1 cellular context compared by ENCODE assay signal in the genomic region with DNA sequence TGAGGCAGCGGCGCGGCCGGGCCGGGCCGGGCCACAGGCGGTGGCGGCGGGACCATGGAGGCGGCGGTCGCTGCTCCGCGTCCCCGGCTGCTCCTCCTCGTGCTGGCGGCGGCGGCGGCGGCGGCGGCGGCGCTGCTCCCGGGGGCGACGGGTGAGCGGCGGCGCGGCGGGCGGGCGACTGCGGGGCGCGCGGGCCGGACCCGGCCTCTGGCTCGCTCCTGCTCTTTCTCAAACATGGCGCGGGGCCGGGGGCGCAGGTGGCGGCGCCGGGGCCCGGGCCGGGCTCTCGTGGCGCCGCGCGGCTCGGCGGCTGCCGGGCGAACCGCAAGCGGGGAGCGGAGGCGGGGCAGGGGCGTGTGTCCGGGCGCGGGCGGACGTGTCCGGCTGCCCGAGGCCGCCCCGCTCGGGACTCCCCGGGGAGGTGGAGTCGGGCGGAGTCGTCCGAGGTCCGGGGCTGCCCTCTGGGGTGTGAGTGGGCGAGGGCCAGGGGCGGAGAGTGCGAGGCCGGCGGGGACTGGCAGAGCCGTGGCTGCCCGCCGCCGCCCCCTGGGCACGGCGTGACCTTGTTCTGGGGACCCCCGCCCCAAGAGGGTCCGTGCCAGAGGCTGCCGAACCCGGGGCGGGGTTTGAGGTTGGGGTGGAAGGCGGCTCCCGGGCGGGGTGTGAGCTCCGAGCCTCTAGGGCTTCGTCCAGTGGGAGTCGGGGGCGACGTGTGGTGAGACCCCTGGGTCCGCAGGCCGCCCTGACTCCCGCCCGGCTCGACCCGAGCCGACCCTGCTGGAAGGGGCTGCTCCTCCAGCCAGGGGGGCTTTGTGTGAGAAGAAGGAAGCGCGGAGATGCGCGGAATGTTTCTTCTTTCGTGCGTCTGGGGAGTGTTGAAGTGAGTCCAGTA.
A peak's percentile ranks its signal among the peaks of the same experiment; 100 is the strongest.
TF ChIP-seq lines count a peak whose summit lies in the region.

No MANE protein-coding gene starts in this region.

TF ChIP-seq in HepG2, 621 proteins besides CTCF, POLR2A, EP300 and RAD21 (continued from another document and continues in another):
- TF ChIP-seq, protein P1, sequence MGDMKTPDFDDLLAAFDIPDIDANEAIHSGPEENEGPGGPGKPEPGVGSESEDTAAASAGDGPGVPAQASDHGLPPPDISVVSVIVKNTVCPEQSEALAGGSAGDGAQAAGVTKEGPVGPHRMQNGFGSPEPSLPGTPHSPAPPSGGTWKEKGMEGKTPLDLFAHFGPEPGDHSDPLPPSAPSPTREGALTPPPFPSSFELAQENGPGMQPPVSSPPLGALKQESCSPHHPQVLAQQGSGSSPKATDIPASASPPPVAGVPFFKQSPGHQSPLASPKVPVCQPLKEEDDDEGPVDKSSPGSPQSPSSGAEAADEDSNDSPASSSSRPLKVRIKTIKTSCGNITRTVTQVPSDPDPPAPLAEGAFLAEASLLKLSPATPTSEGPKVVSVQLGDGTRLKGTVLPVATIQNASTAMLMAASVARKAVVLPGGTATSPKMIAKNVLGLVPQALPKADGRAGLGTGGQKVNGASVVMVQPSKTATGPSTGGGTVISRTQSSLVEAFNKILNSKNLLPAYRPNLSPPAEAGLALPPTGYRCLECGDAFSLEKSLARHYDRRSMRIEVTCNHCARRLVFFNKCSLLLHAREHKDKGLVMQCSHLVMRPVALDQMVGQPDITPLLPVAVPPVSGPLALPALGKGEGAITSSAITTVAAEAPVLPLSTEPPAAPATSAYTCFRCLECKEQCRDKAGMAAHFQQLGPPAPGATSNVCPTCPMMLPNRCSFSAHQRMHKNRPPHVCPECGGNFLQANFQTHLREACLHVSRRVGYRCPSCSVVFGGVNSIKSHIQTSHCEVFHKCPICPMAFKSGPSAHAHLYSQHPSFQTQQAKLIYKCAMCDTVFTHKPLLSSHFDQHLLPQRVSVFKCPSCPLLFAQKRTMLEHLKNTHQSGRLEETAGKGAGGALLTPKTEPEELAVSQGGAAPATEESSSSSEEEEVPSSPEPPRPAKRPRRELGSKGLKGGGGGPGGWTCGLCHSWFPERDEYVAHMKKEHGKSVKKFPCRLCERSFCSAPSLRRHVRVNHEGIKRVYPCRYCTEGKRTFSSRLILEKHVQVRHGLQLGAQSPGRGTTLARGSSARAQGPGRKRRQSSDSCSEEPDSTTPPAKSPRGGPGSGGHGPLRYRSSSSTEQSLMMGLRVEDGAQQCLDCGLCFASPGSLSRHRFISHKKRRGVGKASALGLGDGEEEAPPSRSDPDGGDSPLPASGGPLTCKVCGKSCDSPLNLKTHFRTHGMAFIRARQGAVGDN (CRISPR knock-in tag; IDR thresholded peaks at IDR 0.05), result peak; percentile 67
- TF ChIP-seq, protein P2, sequence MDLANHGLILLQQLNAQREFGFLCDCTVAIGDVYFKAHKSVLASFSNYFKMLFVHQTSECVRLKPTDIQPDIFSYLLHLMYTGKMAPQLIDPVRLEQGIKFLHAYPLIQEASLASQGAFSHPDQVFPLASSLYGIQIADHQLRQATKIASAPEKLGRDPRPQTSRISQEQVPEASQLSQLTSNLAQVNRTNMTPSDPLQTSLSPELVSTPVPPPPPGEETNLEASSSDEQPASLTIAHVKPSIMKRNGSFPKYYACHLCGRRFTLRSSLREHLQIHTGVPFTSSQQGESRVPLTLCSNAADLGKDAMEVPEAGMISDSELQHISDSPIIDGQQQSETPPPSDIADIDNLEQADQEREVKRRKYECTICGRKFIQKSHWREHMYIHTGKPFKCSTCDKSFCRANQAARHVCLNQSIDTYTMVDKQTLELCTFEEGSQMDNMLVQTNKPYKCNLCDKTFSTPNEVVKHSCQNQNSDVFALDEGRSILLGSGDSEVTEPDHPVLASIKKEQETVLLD (CRISPR knock-in tag; IDR thresholded peaks at IDR 0.05; ENCODE audit: low read depth), result peak; percentile 44; the same call in 1 of the 2 replicates
- peak; percentile 37; the same call in 1 of the 2 replicates for TF ChIP-seq GABPB1 (CRISPR knock-in tag; IDR thresholded peaks at IDR 0.05)
- TF ChIP-seq, protein P3, sequence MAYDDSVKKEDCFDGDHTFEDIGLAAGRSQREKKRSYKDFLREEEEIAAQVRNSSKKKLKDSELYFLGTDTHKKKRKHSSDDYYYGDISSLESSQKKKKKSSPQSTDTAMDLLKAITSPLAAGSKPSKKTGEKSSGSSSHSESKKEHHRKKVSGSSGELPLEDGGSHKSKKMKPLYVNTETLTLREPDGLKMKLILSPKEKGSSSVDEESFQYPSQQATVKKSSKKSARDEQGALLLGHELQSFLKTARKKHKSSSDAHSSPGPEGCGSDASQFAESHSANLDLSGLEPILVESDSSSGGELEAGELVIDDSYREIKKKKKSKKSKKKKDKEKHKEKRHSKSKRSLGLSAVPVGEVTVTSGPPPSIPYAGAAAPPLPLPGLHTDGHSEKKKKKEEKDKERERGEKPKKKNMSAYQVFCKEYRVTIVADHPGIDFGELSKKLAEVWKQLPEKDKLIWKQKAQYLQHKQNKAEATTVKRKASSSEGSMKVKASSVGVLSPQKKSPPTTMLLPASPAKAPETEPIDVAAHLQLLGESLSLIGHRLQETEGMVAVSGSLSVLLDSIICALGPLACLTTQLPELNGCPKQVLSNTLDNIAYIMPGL (CRISPR knock-in tag; IDR thresholded peaks at IDR 0.05; ENCODE audit: borderline replicate concordance in 1 of 2, low read depth in 1 of 2), result peak in 1 of 2 experiments; percentile 9; a peak in 1 of 4 replicates
- peak; percentile 70; the same call in 1 of the 2 replicates for TF ChIP-seq HIVEP1 (CRISPR knock-in tag; IDR thresholded peaks at IDR 0.05)
- TF ChIP-seq HDAC1 (CRISPR knock-in tag; IDR thresholded peaks at IDR 0.05), result 0 out of 2 replicates have a peak, but pooled peaks have one; percentile 53
- TF ChIP-seq ZNF225 (CRISPR knock-in tag; IDR thresholded peaks at IDR 0.05), result 0 out of 2 replicates have a peak, but pooled peaks have one; percentile 26
- 0 out of 2 replicates have a peak, but pooled peaks have one; percentile 37 for TF ChIP-seq ZNF607 (CRISPR knock-in tag; IDR thresholded peaks at IDR 0.05; ENCODE audit: borderline replicate concordance)
- TF ChIP-seq ZNF781 (CRISPR knock-in tag; IDR thresholded peaks at IDR 0.05; ENCODE audit: borderline replicate concordance, not compliant biosample characterization), result no peak
- TF ChIP-seq KMT2A (CRISPR knock-in tag; IDR thresholded peaks at IDR 0.05), result 0 out of 2 replicates have a peak, but pooled peaks have one; percentile 22
- TF ChIP-seq, protein P4, sequence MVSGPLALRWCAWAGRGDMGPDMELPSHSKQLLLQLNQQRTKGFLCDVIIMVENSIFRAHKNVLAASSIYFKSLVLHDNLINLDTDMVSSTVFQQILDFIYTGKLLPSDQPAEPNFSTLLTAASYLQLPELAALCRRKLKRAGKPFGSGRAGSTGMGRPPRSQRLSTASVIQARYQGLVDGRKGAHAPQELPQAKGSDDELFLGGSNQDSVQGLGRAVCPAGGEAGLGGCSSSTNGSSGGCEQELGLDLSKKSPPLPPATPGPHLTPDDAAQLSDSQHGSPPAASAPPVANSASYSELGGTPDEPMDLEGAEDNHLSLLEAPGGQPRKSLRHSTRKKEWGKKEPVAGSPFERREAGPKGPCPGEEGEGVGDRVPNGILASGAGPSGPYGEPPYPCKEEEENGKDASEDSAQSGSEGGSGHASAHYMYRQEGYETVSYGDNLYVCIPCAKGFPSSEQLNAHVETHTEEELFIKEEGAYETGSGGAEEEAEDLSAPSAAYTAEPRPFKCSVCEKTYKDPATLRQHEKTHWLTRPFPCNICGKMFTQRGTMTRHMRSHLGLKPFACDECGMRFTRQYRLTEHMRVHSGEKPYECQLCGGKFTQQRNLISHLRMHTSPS (CRISPR knock-in tag; IDR thresholded peaks at IDR 0.05; ENCODE audit: low read depth), result peak; percentile 77
- 0 out of 2 replicates have a peak, but pooled peaks have one; percentile 14 for TF ChIP-seq ETV5 (CRISPR knock-in tag; IDR thresholded peaks at IDR 0.05; ENCODE audit: borderline replicate concordance)
- 0 out of 2 replicates have a peak, but pooled peaks have one; percentile 21 for TF ChIP-seq EED (CRISPR knock-in tag; IDR thresholded peaks at IDR 0.05)
- TF ChIP-seq ZFYVE20 (CRISPR knock-in tag; IDR thresholded peaks at IDR 0.05; ENCODE audit: borderline replicate concordance, low read depth), result no peak; the same call in 1 of the 2 replicates
- TF ChIP-seq MXI1 (IDR thresholded peaks at IDR 0.05; ENCODE audit: borderline replicate concordance, low read depth, low read length), result 0 out of 3 replicates have a peak, but pooled peaks have one; percentile 6
- peak; percentile 41; the same call in 1 of the 2 replicates for TF ChIP-seq NRL (CRISPR knock-in tag; IDR thresholded peaks at IDR 0.05; ENCODE audit: borderline replicate concordance)
- TF ChIP-seq, protein P5, sequence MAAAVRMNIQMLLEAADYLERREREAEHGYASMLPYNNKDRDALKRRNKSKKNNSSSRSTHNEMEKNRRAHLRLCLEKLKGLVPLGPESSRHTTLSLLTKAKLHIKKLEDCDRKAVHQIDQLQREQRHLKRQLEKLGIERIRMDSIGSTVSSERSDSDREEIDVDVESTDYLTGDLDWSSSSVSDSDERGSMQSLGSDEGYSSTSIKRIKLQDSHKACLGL (CRISPR knock-in tag; IDR thresholded peaks at IDR 0.05), result peak; percentile 69; the same call in 1 of the 2 replicates
- peak; percentile 29; the same call in 1 of the 2 replicates for TF ChIP-seq ZNF563 (CRISPR knock-in tag; IDR thresholded peaks at IDR 0.05)
- TF ChIP-seq, protein P6, sequence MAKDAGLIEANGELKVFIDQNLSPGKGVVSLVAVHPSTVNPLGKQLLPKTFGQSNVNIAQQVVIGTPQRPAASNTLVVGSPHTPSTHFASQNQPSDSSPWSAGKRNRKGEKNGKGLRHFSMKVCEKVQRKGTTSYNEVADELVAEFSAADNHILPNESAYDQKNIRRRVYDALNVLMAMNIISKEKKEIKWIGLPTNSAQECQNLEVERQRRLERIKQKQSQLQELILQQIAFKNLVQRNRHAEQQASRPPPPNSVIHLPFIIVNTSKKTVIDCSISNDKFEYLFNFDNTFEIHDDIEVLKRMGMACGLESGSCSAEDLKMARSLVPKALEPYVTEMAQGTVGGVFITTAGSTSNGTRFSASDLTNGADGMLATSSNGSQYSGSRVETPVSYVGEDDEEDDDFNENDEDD (CRISPR knock-in tag; IDR thresholded peaks at IDR 0.05; ENCODE audit: borderline replicate concordance), result 0 out of 2 replicates have a peak, but pooled peaks have one; percentile 20
- TF ChIP-seq, protein P7, sequence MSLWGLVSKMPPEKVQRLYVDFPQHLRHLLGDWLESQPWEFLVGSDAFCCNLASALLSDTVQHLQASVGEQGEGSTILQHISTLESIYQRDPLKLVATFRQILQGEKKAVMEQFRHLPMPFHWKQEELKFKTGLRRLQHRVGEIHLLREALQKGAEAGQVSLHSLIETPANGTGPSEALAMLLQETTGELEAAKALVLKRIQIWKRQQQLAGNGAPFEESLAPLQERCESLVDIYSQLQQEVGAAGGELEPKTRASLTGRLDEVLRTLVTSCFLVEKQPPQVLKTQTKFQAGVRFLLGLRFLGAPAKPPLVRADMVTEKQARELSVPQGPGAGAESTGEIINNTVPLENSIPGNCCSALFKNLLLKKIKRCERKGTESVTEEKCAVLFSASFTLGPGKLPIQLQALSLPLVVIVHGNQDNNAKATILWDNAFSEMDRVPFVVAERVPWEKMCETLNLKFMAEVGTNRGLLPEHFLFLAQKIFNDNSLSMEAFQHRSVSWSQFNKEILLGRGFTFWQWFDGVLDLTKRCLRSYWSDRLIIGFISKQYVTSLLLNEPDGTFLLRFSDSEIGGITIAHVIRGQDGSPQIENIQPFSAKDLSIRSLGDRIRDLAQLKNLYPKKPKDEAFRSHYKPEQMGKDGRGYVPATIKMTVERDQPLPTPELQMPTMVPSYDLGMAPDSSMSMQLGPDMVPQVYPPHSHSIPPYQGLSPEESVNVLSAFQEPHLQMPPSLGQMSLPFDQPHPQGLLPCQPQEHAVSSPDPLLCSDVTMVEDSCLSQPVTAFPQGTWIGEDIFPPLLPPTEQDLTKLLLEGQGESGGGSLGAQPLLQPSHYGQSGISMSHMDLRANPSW (CRISPR knock-in tag; IDR thresholded peaks at IDR 0.05; ENCODE audit: borderline replicate concordance), result no peak
- peak; percentile 69 for TF ChIP-seq SP5 (CRISPR knock-in tag; IDR thresholded peaks at IDR 0.05; ENCODE audit: borderline replicate concordance, low read depth)
- 0 out of 2 replicates have a peak, but pooled peaks have one; percentile 63 for TF ChIP-seq HNRNPL (IDR thresholded peaks at IDR 0.05; ENCODE audit: low read depth, low read length)
- TF ChIP-seq ZBTB7B (CRISPR knock-in tag; IDR thresholded peaks at IDR 0.05), result peak; percentile 62; the same call in 1 of the 2 replicates
- peak; percentile 45; the same call in 1 of the 2 replicates for TF ChIP-seq TBX2 (CRISPR knock-in tag; IDR thresholded peaks at IDR 0.05; ENCODE audit: borderline replicate concordance)
- TF ChIP-seq SRSF9 (IDR thresholded peaks at IDR 0.05; ENCODE audit: borderline replicate concordance, insufficient read depth, low read depth, low read length, poor library complexity, severe bottlenecking), result no peak
- TF ChIP-seq, protein P8, sequence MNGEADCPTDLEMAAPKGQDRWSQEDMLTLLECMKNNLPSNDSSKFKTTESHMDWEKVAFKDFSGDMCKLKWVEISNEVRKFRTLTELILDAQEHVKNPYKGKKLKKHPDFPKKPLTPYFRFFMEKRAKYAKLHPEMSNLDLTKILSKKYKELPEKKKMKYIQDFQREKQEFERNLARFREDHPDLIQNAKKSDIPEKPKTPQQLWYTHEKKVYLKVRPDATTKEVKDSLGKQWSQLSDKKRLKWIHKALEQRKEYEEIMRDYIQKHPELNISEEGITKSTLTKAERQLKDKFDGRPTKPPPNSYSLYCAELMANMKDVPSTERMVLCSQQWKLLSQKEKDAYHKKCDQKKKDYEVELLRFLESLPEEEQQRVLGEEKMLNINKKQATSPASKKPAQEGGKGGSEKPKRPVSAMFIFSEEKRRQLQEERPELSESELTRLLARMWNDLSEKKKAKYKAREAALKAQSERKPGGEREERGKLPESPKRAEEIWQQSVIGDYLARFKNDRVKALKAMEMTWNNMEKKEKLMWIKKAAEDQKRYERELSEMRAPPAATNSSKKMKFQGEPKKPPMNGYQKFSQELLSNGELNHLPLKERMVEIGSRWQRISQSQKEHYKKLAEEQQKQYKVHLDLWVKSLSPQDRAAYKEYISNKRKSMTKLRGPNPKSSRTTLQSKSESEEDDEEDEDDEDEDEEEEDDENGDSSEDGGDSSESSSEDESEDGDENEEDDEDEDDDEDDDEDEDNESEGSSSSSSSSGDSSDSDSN (CRISPR knock-in tag; IDR thresholded peaks at IDR 0.05), result peak; percentile 82
- TF ChIP-seq LCORL (IDR thresholded peaks at IDR 0.05), result no peak
- peak; percentile 50; the same call in 1 of the 2 replicates for TF ChIP-seq LCORL (CRISPR knock-in tag; IDR thresholded peaks at IDR 0.05)
- TF ChIP-seq, protein P9, sequence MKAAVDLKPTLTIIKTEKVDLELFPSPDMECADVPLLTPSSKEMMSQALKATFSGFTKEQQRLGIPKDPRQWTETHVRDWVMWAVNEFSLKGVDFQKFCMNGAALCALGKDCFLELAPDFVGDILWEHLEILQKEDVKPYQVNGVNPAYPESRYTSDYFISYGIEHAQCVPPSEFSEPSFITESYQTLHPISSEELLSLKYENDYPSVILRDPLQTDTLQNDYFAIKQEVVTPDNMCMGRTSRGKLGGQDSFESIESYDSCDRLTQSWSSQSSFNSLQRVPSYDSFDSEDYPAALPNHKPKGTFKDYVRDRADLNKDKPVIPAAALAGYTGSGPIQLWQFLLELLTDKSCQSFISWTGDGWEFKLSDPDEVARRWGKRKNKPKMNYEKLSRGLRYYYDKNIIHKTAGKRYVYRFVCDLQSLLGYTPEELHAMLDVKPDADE (CRISPR knock-in tag; IDR thresholded peaks at IDR 0.05), result 0 out of 2 replicates have a peak, but pooled peaks have one; percentile 61
- TF ChIP-seq MTA1 (CRISPR knock-in tag; IDR thresholded peaks at IDR 0.05; ENCODE audit: borderline replicate concordance), result 0 out of 2 replicates have a peak, but pooled peaks have one; percentile 41
- TF ChIP-seq ATF7-NPFF (CRISPR knock-in tag; IDR thresholded peaks at IDR 0.05; ENCODE audit: low read depth), result peak; percentile 32; the same call in 1 of the 2 replicates
- 0 out of 2 replicates have a peak, but pooled peaks have one; percentile 9 for TF ChIP-seq YEATS4 (CRISPR knock-in tag; IDR thresholded peaks at IDR 0.05; ENCODE audit: borderline replicate concordance)
- no peak for TF ChIP-seq NCOA5 (CRISPR knock-in tag; IDR thresholded peaks at IDR 0.05)
